1 cellular context compared by ENCODE assay signal in the genomic region with DNA sequence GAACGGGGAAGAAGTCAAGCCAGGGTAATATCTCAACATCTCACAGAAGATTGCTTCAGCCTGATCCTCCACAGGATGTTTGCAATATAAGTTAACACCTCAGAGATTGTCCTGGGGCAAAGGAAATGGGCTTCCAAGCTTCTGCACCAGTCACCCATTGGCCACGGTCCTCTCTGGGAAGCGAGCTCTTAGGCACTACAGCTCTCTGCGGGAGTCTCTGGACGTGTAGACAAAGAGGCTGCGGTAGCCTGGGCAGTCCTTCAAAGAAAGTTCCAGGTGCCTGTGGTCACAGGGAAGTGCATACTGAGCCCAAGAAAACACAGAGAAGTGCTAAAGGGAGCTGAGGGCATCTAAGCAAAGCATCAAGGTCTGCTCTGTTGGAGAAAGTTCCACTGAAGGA.
TF ChIP-seq lines count a peak whose summit lies in the region.

No MANE protein-coding gene starts in this region.

TF ChIP-seq in GM23338, 12 proteins besides CTCF, POLR2A, EP300 and RAD21 (continued from another document):
- TF ChIP-seq, protein P1, sequence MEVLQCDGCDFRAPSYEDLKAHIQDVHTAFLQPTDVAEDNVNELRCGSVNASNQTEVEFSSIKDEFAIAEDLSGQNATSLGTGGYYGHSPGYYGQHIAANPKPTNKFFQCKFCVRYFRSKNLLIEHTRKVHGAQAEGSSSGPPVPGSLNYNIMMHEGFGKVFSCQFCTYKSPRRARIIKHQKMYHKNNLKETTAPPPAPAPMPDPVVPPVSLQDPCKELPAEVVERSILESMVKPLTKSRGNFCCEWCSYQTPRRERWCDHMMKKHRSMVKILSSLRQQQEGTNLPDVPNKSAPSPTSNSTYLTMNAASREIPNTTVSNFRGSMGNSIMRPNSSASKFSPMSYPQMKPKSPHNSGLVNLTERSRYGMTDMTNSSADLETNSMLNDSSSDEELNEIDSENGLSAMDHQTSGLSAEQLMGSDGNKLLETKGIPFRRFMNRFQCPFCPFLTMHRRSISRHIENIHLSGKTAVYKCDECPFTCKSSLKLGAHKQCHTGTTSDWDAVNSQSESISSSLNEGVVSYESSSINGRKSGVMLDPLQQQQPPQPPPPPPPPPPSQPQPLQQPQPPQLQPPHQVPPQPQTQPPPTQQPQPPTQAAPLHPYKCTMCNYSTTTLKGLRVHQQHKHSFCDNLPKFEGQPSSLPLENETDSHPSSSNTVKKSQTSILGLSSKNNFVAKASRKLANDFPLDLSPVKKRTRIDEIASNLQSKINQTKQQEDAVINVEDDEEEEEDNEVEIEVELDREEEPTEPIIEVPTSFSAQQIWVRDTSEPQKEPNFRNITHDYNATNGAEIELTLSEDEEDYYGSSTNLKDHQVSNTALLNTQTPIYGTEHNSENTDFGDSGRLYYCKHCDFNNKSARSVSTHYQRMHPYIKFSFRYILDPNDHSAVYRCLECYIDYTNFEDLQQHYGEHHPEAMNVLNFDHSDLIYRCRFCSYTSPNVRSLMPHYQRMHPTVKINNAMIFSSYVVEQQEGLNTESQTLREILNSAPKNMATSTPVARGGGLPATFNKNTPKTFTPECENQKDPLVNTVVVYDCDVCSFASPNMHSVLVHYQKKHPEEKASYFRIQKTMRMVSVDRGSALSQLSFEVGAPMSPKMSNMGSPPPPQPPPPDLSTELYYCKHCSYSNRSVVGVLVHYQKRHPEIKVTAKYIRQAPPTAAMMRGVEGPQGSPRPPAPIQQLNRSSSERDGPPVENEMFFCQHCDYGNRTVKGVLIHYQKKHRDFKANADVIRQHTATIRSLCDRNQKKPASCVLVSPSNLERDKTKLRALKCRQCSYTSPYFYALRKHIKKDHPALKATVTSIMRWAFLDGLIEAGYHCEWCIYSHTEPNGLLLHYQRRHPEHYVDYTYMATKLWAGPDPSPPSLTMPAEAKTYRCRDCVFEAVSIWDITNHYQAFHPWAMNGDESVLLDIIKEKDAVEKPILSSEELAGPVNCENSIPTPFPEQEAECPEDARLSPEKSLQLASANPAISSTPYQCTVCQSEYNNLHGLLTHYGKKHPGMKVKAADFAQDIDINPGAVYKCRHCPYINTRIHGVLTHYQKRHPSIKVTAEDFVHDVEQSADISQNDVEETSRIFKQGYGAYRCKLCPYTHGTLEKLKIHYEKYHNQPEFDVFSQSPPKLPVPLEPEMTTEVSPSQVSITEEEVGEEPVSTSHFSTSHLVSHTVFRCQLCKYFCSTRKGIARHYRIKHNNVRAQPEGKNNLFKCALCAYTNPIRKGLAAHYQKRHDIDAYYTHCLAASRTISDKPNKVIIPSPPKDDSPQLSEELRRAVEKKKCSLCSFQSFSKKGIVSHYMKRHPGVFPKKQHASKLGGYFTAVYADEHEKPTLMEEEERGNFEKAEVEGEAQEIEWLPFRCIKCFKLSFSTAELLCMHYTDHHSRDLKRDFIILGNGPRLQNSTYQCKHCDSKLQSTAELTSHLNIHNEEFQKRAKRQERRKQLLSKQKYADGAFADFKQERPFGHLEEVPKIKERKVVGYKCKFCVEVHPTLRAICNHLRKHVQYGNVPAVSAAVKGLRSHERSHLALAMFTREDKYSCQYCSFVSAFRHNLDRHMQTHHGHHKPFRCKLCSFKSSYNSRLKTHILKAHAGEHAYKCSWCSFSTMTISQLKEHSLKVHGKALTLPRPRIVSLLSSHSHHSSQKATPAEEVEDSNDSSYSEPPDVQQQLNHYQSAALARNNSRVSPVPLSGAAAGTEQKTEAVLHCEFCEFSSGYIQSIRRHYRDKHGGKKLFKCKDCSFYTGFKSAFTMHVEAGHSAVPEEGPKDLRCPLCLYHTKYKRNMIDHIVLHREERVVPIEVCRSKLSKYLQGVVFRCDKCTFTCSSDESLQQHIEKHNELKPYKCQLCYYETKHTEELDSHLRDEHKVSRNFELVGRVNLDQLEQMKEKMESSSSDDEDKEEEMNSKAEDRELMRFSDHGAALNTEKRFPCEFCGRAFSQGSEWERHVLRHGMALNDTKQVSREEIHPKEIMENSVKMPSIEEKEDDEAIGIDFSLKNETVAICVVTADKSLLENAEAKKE (CRISPR knock-in tag; IDR thresholded peaks at IDR 0.05): no peak
- TF ChIP-seq CREB1 (CRISPR knock-in tag; IDR thresholded peaks at IDR 0.05; ENCODE audit: low read depth) (no peak), EZH2 (IDR thresholded peaks at IDR 0.05; ENCODE audit: low read depth, unreplicated experiment) (no peak)
- TF ChIP-seq, protein P2, sequence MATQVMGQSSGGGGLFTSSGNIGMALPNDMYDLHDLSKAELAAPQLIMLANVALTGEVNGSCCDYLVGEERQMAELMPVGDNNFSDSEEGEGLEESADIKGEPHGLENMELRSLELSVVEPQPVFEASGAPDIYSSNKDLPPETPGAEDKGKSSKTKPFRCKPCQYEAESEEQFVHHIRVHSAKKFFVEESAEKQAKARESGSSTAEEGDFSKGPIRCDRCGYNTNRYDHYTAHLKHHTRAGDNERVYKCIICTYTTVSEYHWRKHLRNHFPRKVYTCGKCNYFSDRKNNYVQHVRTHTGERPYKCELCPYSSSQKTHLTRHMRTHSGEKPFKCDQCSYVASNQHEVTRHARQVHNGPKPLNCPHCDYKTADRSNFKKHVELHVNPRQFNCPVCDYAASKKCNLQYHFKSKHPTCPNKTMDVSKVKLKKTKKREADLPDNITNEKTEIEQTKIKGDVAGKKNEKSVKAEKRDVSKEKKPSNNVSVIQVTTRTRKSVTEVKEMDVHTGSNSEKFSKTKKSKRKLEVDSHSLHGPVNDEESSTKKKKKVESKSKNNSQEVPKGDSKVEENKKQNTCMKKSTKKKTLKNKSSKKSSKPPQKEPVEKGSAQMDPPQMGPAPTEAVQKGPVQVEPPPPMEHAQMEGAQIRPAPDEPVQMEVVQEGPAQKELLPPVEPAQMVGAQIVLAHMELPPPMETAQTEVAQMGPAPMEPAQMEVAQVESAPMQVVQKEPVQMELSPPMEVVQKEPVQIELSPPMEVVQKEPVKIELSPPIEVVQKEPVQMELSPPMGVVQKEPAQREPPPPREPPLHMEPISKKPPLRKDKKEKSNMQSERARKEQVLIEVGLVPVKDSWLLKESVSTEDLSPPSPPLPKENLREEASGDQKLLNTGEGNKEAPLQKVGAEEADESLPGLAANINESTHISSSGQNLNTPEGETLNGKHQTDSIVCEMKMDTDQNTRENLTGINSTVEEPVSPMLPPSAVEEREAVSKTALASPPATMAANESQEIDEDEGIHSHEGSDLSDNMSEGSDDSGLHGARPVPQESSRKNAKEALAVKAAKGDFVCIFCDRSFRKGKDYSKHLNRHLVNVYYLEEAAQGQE (IDR thresholded peaks at IDR 0.05; ENCODE audit: unreplicated experiment): no peak
TF ChIP-seq in GM23338: peak in this region for 0.
